In genomic region chr11:62737196-62737595, GRCh38 we compare ENCODE assay signal across 24 cellular contexts. TPM values are rescaled to one million over a fixed set of nuclear protein-coding genes. Genes with fewer than 3 reads are reported as not detected.
DNase-seq lines count a peak whose midpoint lies in the region; ATAC-seq and TF ChIP-seq lines count a peak whose summit lies in the region.
"Had no signal": no experiment of that assay in that cellular context is flagged by ENCODE, and none has a peak within 500 bp of the region (broad histone marks: within the 10 kb centered on the region; RNA-seq: fewer than 3 reads in every experiment).

No MANE protein-coding gene starts in this region.

- no peak overlapping the region for H2AFZ ChIP-seq in GM23338

- peaks cover 13% of the 10 kb centered on the region; the same call in 1 of the 2 replicates for H3F3A ChIP-seq in GM23338 (replicated peaks; ENCODE audit: low read depth)

- H3K27ac Mint-ChIP-seq in GM23338, result no peak overlapping the region
- H3K27ac Mint-ChIP-seq: CD4-positive, alpha-beta memory T cell; CD4-positive, CD25-positive, alpha-beta regulatory T cell; CD8-positive, alpha-beta memory T cell had no signal

- H3K4me3 ChIP-seq in GM23338 (no peak overlapping the region), transverse colon (no peak overlapping the region)
- H3K4me3 ChIP-seq: BLaER1 had no signal

- no peaks in the 10 kb centered on the region for H3K9me2 ChIP-seq in GM23338 (ENCODE audit: insufficient read depth)

- no peaks in the 10 kb centered on the region for H3K4me1 Mint-ChIP-seq in GM23338
- H3K4me1 Mint-ChIP-seq: CD14-positive monocyte had no signal

- ATAC-seq in GM23338 (no peak), HG02763 (IDR thresholded peaks at IDR 0.05; ENCODE audit: unreplicated experiment) (no peak), HG03520 (IDR thresholded peaks at IDR 0.05; ENCODE audit: unreplicated experiment) (no peak)

- no peak for TF ChIP-seq EP300 in transverse colon (IDR thresholded peaks at IDR 0.05; ENCODE audit: low read depth)

- intact Hi-C loops in transverse colon (cut with DNase I; ENCODE audit: low total_unique reads), result no loop called here

- H3K27me3 ChIP-seq in GM23338 (ENCODE audit: insufficient read depth), result no peaks in the 10 kb centered on the region
- no peaks in the 10 kb centered on the region for H3K27me3 ChIP-seq in transverse colon
- H3K27me3 ChIP-seq: BE2C, BLaER1 had no signal

- H3K4me2 ChIP-seq in GM23338, result no peak overlapping the region
- H3K4me2 ChIP-seq: BLaER1 had no signal

- H3K4me3 Mint-ChIP-seq in GM23338, result no peak overlapping the region
- H3K4me3 Mint-ChIP-seq: CD14-positive monocyte; CD4-positive, alpha-beta memory T cell; CD4-positive, CD25-positive, alpha-beta regulatory T cell; CD8-positive, alpha-beta memory T cell had no signal

- H3K9me3 ChIP-seq in transverse colon, result no peaks in the 10 kb centered on the region
- H3K9me3 ChIP-seq: BE2C, BLaER1 had no signal

- peak; percentile 72 for DNase-seq in G401 (ENCODE audit: low spot score)
- no peak for DNase-seq in GM23338 (ENCODE audit: low spot score)
- DNase-seq in cerebellum (ENCODE audit: low spot score), result peak; percentile 58
- DNase-seq in transverse colon, result no peak
- DNase-seq: 8988T; ACHN; BE2C; CD4-positive, alpha-beta memory T cell; CD4-positive, CD25-positive, alpha-beta regulatory T cell; CD8-positive, alpha-beta memory T cell; COR-L47; DMS 273 treated with DMSO at 0.1 percent for 48 hours; DMS153; DMS53; DMS79; DND-41; EL; GF-D8 had no signal

- H3K9me3 Mint-ChIP-seq in GM23338, result no peaks in the 10 kb centered on the region
- H3K9me3 Mint-ChIP-seq: CD14-positive monocyte; CD4-positive, alpha-beta memory T cell; CD4-positive, CD25-positive, alpha-beta regulatory T cell; CD8-positive, alpha-beta memory T cell had no signal

- peaks cover 9% of the 10 kb centered on the region for H3K27me3 Mint-ChIP-seq in GM23338 (ENCODE audit: insufficient read depth, low read depth, poor library complexity)
- H3K27me3 Mint-ChIP-seq: CD4-positive, alpha-beta memory T cell; CD4-positive, CD25-positive, alpha-beta regulatory T cell; CD8-positive, alpha-beta memory T cell had no signal

- H3K79me2 ChIP-seq in GM23338 (replicated peaks; ENCODE audit: insufficient read depth), result 0 out of 2 replicates have a peak, but pooled peaks cover 7% of the 10 kb centered on the region

- H4K20me1 ChIP-seq in GM23338 (replicated peaks; ENCODE audit: insufficient read depth), result peaks cover 6% of the 10 kb centered on the region

- H3K36me3 Mint-ChIP-seq in GM23338 (ENCODE audit: low read depth), result peaks cover 40% of the 10 kb centered on the region

- no peak for TF ChIP-seq POLR2A in transverse colon (IDR thresholded peaks at IDR 0.05)

- TF ChIP-seq CTCF in GM23338 (conservative IDR thresholded peaks at IDR 0.05; ENCODE audit: low read depth in 2 of 2) (no peak), transverse colon (IDR thresholded peaks at IDR 0.05) (no peak)

- H3K27ac ChIP-seq in GM23338 (ENCODE audit: low read depth) (peak overlapping the region; percentile 20; the same call in 1 of the 2 replicates), transverse colon (no peak overlapping the region)
- H3K27ac ChIP-seq: BLaER1 had no signal

- in situ Hi-C loops in G401 (cut with HindIII; ENCODE audit: low sequenced_read_pairs) (no loop called here), transverse colon (cut with MboI; ENCODE audit: low pct_ligation_motif_present in 1 of 4, low pct_unique_long_range_greater_than_20kb in 1 of 4, low sequenced_read_pairs in 3 of 4) (no loop called here)

- H3K36me3 ChIP-seq in GM23338 (ENCODE audit: insufficient read depth) (peaks cover 19% of the 10 kb centered on the region), transverse colon (peaks cover 0 to 63% (median 18%) of the 10 kb centered on the region in 4 donors)

- H3K4me1 ChIP-seq in GM23338 (ENCODE audit: insufficient read depth), result no peaks in the 10 kb centered on the region
- H3K4me1 ChIP-seq in transverse colon, result peaks cover 0 to 7% (median 0%) of the 10 kb centered on the region in 4 donors
- H3K4me1 ChIP-seq: BE2C had no signal

TF ChIP-seq in GM23338, 12 proteins besides CTCF, POLR2A, EP300 and RAD21 (continues in another document):
- TF ChIP-seq ETS1 (IDR thresholded peaks at IDR 0.05) (no peak), CREB1 (CRISPR knock-in tag; IDR thresholded peaks at IDR 0.05; ENCODE audit: low read depth) (no peak), REST (IDR thresholded peaks at IDR 0.05; ENCODE audit: unreplicated experiment) (no peak), NANOG (IDR thresholded peaks at IDR 0.05; ENCODE audit: borderline replicate concordance) (no peak), EZH2phosphoT487 (IDR thresholded peaks at IDR 0.05; ENCODE audit: unreplicated experiment) (no peak), STAT1 (IDR thresholded peaks at IDR 0.05; ENCODE audit: unreplicated experiment) (no peak), EZH2 (IDR thresholded peaks at IDR 0.05; ENCODE audit: low read depth, unreplicated experiment) (no peak), JUNB (IDR thresholded peaks at IDR 0.05; ENCODE audit: unreplicated experiment) (no peak), ZNF114 (CRISPR knock-in tag; IDR thresholded peaks at IDR 0.05) (no peak), ZNF331 (CRISPR knock-in tag; IDR thresholded peaks at IDR 0.05; ENCODE audit: low read depth) (no peak)

RNA-seq across cellular contexts. Expression of gene TTC9C, which starts 8.9 kb away (rescaled TPM):
- 34.3 and 47.2 TPM in 2 replicates for total RNA-seq in G401 (2014; rRNA removed; shearing (Covaris generic))
- 27.5 and 51.4 TPM in 2 replicates for total RNA-seq in GM23338 (2014; rRNA removed; shearing (Covaris generic))
- 42.0 and 42.6 TPM in 2 replicates for polyA plus RNA-seq in GM23338 (2016; fragmentation: Nextera tagmentation; extraction: Ambion mirVana)
- 25.2 TPM for total RNA-seq in cerebellum
- 10 to 100 TPM in 3 of 4 donors, 1 to 10 TPM in 1; 6.7 to 27.0 (median 17.0) TPM for total RNA-seq in transverse colon

RNA-seq across cellular contexts. Expression of gene HNRNPUL2, which starts 9.9 kb away (rescaled TPM):
- total RNA-seq in G401 (2014; rRNA removed; shearing (Covaris generic)), result 13.5 and 14.9 TPM in 2 replicates
- 18.3 and 21.7 TPM in 2 replicates for total RNA-seq in GM23338 (2014; rRNA removed; shearing (Covaris generic))
- 9.4 and 10.9 TPM in 2 replicates for polyA plus RNA-seq in GM23338 (2016; fragmentation: Nextera tagmentation; extraction: Ambion mirVana)
- total RNA-seq in cerebellum, result 28.0 TPM
- total RNA-seq in transverse colon, result 100 to 1,000 TPM in 1 of 4 donors, 10 to 100 TPM in 3; 21.8 to 116 (median 59.6) TPM

RNA-seq across cellular contexts. Expression of gene ZBTB3, which starts 16.8 kb away (rescaled TPM):
- 10.6 and 14.1 TPM in 2 replicates for total RNA-seq in G401 (2014; rRNA removed; shearing (Covaris generic))
- 82.6 and 91.7 TPM in 2 replicates for total RNA-seq in GM23338 (2014; rRNA removed; shearing (Covaris generic))
- polyA plus RNA-seq in GM23338 (2016; fragmentation: Nextera tagmentation; extraction: Ambion mirVana), result 47.8 and 52.2 TPM in 2 replicates
- total RNA-seq in cerebellum (12.2 TPM), transverse colon (10 to 100 TPM in 3 of 4 donors, 1 to 10 TPM in 1; 8.4 to 20.9 (median 14.0) TPM)

RNA-seq across cellular contexts. Expression of gene POLR2G, which starts 24.2 kb away (rescaled TPM):
- 96.3 and 110 TPM in 2 replicates for total RNA-seq in G401 (2014; rRNA removed; shearing (Covaris generic))
- 101 and 117 TPM in 2 replicates for total RNA-seq in GM23338 (2014; rRNA removed; shearing (Covaris generic))
- polyA plus RNA-seq in GM23338 (2016; fragmentation: Nextera tagmentation; extraction: Ambion mirVana), result 193 and 196 TPM in 2 replicates
- total RNA-seq in cerebellum (45.2 TPM), transverse colon (10 to 100 TPM in 2 of 4 donors, 1 to 10 TPM in 2; 1.2 to 28.5 (median 14.1) TPM)

RNA-seq across cellular contexts. Expression of gene GNG3, which starts 29.7 kb away (rescaled TPM):
- total RNA-seq in G401 (2014; rRNA removed; shearing (Covaris generic)), result 0.14 TPM in 1 of 2 replicates, not detected in the other
- 0.82 and 2.1 TPM in 2 replicates for total RNA-seq in GM23338 (2014; rRNA removed; shearing (Covaris generic))
- 5.7 and 7.2 TPM in 2 replicates for polyA plus RNA-seq in GM23338 (2016; fragmentation: Nextera tagmentation; extraction: Ambion mirVana)
- total RNA-seq in cerebellum, result 37.2 TPM
- under 1 TPM in 1 of 4 donors, not detected in 3; 0.64 TPM for total RNA-seq in transverse colon
- total RNA-seq: CD4-positive, alpha-beta memory T cell; CD4-positive, CD25-positive, alpha-beta regulatory T cell; CD8-positive, alpha-beta memory T cell; Daoy had no signal
- polyA plus RNA-seq: AG04450; CD4-positive, alpha-beta memory T cell had no signal

Comparison
In these comparisons a context has a peak if more than half of its experiments do, and no peak if none do; other contexts are left out.
1. DNase-seq: peak in G401 (single experiment) and cerebellum (single experiment); none in GM23338 (single experiment) and transverse colon (single experiment).